Comparison of ENCODE assay signal across 21 cellular contexts in genomic region chr3:30948436-30948835, GRCh38. TPM values are rescaled to one million over a fixed set of nuclear protein-coding genes. Genes with fewer than 3 reads are reported as not detected.
"Had no signal": no experiment of that assay in that cellular context is flagged by ENCODE, and none has a peak within 500 bp of the region (broad histone marks: within the 10 kb centered on the region; RNA-seq: fewer than 3 reads in every experiment).

No MANE protein-coding gene starts in this region.

- H3K27ac ChIP-seq: hepatocyte, left lung, ovary, prostate gland, testis had no signal

- DNase-seq: activated CD4-positive, alpha-beta memory T cell treated with anti-CD3 and anti-CD28 coated beads for 36 hours; activated CD4-positive, alpha-beta T cell treated with anti-CD3 and anti-CD28 coated beads for 48 hours; activated naive CD4-positive, alpha-beta T cell treated with Interleukin-2 at 50 U/mL for 16 hours; activated naive CD8-positive, alpha-beta T cell treated with anti-CD3 and anti-CD28 coated beads for 36 hours; activated T-cell treated with anti-CD3 and anti-CD28 coated beads, Interleukin-2, amount 50 U/mL, for 48 hours; effector memory CD4-positive, alpha-beta T cell; foreskin melanocyte; kidney glomerular epithelial cell; left lung; natural killer cell; ovary; stimulated activated CD4-positive, alpha-beta T cell treated with anti-CD3 and anti-CD28 coated beads, Interleukin-4, amount 100 ng/mL, for 1 hour; testis; trophoblast cell had no signal

- H3K27me3 ChIP-seq: hepatocyte, left lung, ovary, testis had no signal

- H3K36me3 ChIP-seq: left lung, ovary, prostate gland had no signal

- H3K9me3 ChIP-seq: left lung, ovary, prostate gland, testis had no signal

- H2AFZ ChIP-seq: hepatocyte had no signal

- H3K4me2 ChIP-seq: hepatocyte had no signal

- H3K4me1 ChIP-seq: left lung, prostate gland, testis had no signal

- FAIRE-seq: astrocyte, colon, endothelial cell of umbilical vein had no signal

- ATAC-seq: esophagus mucosa, left lung, natural killer cell had no signal

- H3K79me2 ChIP-seq: hepatocyte had no signal

- H3K4me3 ChIP-seq: hepatocyte, left lung, lung, ovary, prostate gland, testis had no signal

RNA-seq across cellular contexts. Expression of gene GADL1, which starts 54.0 kb away (rescaled TPM):
- total RNA-seq: activated CD4-positive, alpha-beta memory T cell treated with anti-CD3 and anti-CD28 coated beads for 36 hours; activated naive CD8-positive, alpha-beta T cell treated with anti-CD3 and anti-CD28 coated beads for 36 hours; endothelial cell of umbilical vein; esophagus mucosa; natural killer cell; prostate gland had no signal
- polyA plus RNA-seq: endothelial cell of umbilical vein, hepatocyte had no signal
